27 cellular contexts compared by ENCODE assay signal in the genomic region with DNA sequence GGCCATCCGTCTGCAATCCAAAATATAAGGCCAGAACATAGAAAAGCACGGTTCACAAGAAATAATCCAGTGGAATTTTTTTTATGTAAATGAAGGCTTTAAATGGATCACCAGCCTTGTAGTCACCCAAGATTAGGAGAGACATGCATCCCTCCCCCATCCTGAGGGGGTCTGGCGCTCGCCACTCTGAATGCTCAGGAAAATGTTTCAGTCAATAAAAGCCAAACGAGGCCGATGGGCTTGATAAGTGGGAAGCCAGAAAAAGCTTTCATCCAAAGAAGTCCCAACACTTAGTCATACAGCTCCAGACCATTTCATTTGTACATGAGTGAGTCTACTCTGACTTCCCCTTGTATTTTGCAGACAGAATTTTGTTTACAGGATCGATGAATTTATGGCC.
"Had no signal": no experiment of that assay in that cellular context is flagged by ENCODE, and none has a peak within 500 bp of the region (broad histone marks: within the 10 kb centered on the region; RNA-seq: fewer than 3 reads in every experiment).

No MANE protein-coding gene starts in this region.

- ATAC-seq: naive thymus-derived CD8-positive, alpha-beta T cell; natural killer cell treated with Interleukin-12 subunit alpha and Interleukin-12 subunit beta and Interleukin-15 and Interleukin-18, amount 100 ng/mL, for 72 hours; pancreas; right lobe of liver; stimulated activated effector memory CD8-positive, alpha-beta T cell treated with anti-CD3 and anti-CD28 coated beads, Interleukin-12 subunit alpha, Interleukin-12 subunit beta, amount 100 ng/mL, for 72 hours; stimulated activated naive B cell treated with anti-CD40 and anti-IgM and Interleukin-4, amounts not matched to agents 10 μg/mL and 1 μg/mL and 100 μg/mL, for 72 hours; upper lobe of right lung had no signal

- H3K27ac ChIP-seq: neutrophil, pancreas, prostate gland, right atrium auricular region, right lobe of liver, sigmoid colon, spleen, stomach, thoracic aorta, thyroid gland, transverse colon, upper lobe of right lung, uterus had no signal

- H3K27me3 ChIP-seq: neutrophil, pancreas, right atrium auricular region, right lobe of liver, sigmoid colon, spleen, stomach, thyroid gland, transverse colon, upper lobe of right lung, uterus had no signal

- H3K9me3 ChIP-seq: neutrophil, pancreas, prostate gland, right lobe of liver, sigmoid colon, spleen, stomach, thoracic aorta, thyroid gland, transverse colon, uterus had no signal

- H3K36me3 ChIP-seq: neutrophil, pancreas, prostate gland, right atrium auricular region, right lobe of liver, sigmoid colon, spleen, stomach, thoracic aorta, thyroid gland, transverse colon, upper lobe of right lung, uterus had no signal

- H3K4me1 ChIP-seq: pancreas, prostate gland, right atrium auricular region, right lobe of liver, sigmoid colon, spleen, stomach, thyroid gland, transverse colon, upper lobe of right lung, uterus had no signal

- H3K4me3 ChIP-seq: pancreas, prostate gland, right atrium auricular region, right lobe of liver, sigmoid colon, spleen, stomach, thoracic aorta, thyroid gland, transverse colon, upper lobe of right lung, uterus had no signal

- DNase-seq: naive B cell; naive thymus-derived CD8-positive, alpha-beta T cell; nephron progenitor cell; nucleus accumbens; pancreas; retina; right lobe of liver; sigmoid colon; small intestine; spleen; stimulated activated CD4-positive, alpha-beta T cell treated with anti-CD3 and anti-CD28 coated beads, Interleukin-15, amount 100 ng/mL, for 24 hours; stimulated activated CD4-positive, alpha-beta T cell treated with anti-CD3 and anti-CD28 coated beads, Interleukin-2, amount 100 ng/mL, for 24 hours; stimulated activated CD4-positive, alpha-beta T cell treated with anti-CD3 and anti-CD28 coated beads, Interleukin-2, amount 100 ng/mL, for 48 hours; stimulated activated CD4-positive, alpha-beta T cell treated with anti-CD3 and anti-CD28 coated beads, Interleukin-4, amount 100 ng/mL, for 24 hours; stimulated activated naive B cell treated with anti-CD40 and anti-IgM and Interleukin-4, amounts not matched to agents 10 μg/mL and 1 μg/mL and 100 μg/mL, for 72 hours; stimulated activated naive CD4-positive, alpha-beta T cell treated with Interleukin-2 at 50 U/mL for 16 hours; stomach; thyroid gland; transverse colon; upper lobe of right lung; uterus had no signal
